In genomic region chr14:48936881-48937280, GRCh38 we compare ENCODE assay signal across 2 cellular contexts.
TF ChIP-seq lines count a peak whose summit lies in the region.

No MANE protein-coding gene starts in this region.

TF ChIP-seq in SK-N-SH, 30 proteins besides CTCF, POLR2A, EP300 and RAD21 (continued from another document):
- no peak for TF ChIP-seq RXRA (IDR thresholded peaks at IDR 0.05; ENCODE audit: borderline replicate concordance, low read depth)
- TF ChIP-seq ELF1 (IDR thresholded peaks at IDR 0.05) = no peak
- TF ChIP-seq MXI1 (IDR thresholded peaks at IDR 0.05; ENCODE audit: low read depth, low read length) = no peak
- no peak for TF ChIP-seq TAF1 (IDR thresholded peaks at IDR 0.05; ENCODE audit: borderline replicate concordance, low read depth, low read length)
- TF ChIP-seq NRF1 (IDR thresholded peaks at IDR 0.05; ENCODE audit: low read depth, low read length) = no peak
- TF ChIP-seq TEAD4 (IDR thresholded peaks at IDR 0.05; ENCODE audit: borderline replicate concordance, insufficient read depth) = no peak
- no peak for TF ChIP-seq NFIC (IDR thresholded peaks at IDR 0.05; ENCODE audit: borderline replicate concordance)
- TF ChIP-seq, protein P1, sequence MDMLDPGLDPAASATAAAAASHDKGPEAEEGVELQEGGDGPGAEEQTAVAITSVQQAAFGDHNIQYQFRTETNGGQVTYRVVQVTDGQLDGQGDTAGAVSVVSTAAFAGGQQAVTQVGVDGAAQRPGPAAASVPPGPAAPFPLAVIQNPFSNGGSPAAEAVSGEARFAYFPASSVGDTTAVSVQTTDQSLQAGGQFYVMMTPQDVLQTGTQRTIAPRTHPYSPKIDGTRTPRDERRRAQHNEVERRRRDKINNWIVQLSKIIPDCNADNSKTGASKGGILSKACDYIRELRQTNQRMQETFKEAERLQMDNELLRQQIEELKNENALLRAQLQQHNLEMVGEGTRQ (IDR thresholded peaks at IDR 0.05; ENCODE audit: borderline replicate concordance, low read depth, low read length) = no peak

TF ChIP-seq in SK-N-SH treated with all-trans-retinoic acid at 6 μM for 48 hours, 23 proteins besides CTCF, POLR2A, EP300 and RAD21 (continued from another document):
- TF ChIP-seq, protein P2, sequence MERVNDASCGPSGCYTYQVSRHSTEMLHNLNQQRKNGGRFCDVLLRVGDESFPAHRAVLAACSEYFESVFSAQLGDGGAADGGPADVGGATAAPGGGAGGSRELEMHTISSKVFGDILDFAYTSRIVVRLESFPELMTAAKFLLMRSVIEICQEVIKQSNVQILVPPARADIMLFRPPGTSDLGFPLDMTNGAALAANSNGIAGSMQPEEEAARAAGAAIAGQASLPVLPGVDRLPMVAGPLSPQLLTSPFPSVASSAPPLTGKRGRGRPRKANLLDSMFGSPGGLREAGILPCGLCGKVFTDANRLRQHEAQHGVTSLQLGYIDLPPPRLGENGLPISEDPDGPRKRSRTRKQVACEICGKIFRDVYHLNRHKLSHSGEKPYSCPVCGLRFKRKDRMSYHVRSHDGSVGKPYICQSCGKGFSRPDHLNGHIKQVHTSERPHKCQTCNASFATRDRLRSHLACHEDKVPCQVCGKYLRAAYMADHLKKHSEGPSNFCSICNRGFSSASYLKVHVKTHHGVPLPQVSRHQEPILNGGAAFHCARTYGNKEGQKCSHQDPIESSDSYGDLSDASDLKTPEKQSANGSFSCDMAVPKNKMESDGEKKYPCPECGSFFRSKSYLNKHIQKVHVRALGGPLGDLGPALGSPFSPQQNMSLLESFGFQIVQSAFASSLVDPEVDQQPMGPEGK (CRISPR knock-in tag; IDR thresholded peaks at IDR 0.05; ENCODE audit: borderline replicate concordance) = no peak
- TF ChIP-seq ESRRG (CRISPR knock-in tag; IDR thresholded peaks at IDR 0.05) (no peak), RARB (CRISPR knock-in tag; IDR thresholded peaks at IDR 0.05) (no peak), PPARA (CRISPR knock-in tag; IDR thresholded peaks at IDR 0.05; ENCODE audit: borderline replicate concordance) (no peak), ARNTL (CRISPR knock-in tag; IDR thresholded peaks at IDR 0.05; ENCODE audit: borderline replicate concordance, low read depth) (no peak), TOX (CRISPR knock-in tag; IDR thresholded peaks at IDR 0.05; ENCODE audit: borderline replicate concordance) (no peak), CREB5 (CRISPR knock-in tag; IDR thresholded peaks at IDR 0.05; ENCODE audit: low read depth) (no peak)
- TF ChIP-seq, protein P3, sequence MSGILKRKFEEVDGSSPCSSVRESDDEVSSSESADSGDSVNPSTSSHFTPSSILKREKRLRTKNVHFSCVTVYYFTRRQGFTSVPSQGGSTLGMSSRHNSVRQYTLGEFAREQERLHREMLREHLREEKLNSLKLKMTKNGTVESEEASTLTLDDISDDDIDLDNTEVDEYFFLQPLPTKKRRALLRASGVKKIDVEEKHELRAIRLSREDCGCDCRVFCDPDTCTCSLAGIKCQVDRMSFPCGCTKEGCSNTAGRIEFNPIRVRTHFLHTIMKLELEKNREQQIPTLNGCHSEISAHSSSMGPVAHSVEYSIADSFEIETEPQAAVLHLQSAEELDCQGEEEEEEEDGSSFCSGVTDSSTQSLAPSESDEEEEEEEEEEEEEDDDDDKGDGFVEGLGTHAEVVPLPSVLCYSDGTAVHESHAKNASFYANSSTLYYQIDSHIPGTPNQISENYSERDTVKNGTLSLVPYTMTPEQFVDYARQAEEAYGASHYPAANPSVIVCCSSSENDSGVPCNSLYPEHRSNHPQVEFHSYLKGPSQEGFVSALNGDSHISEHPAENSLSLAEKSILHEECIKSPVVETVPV (CRISPR knock-in tag; IDR thresholded peaks at IDR 0.05) = no peak
